ENCODE assay signal across 31 cellular contexts in genomic region chr12:95898081-95898480, GRCh38. TPM values are rescaled to one million over a fixed set of nuclear protein-coding genes. Genes with fewer than 3 reads are reported as not detected.
"Had no signal": no experiment of that assay in that cellular context is flagged by ENCODE, and none has a peak within 500 bp of the region (broad histone marks: within the 10 kb centered on the region; RNA-seq: fewer than 3 reads in every experiment).

No MANE protein-coding gene starts in this region.

- H3K36me3 ChIP-seq: esophagus squamous epithelium, gastrocnemius medialis, heart right ventricle, left lung, lower lobe of right lung had no signal

- H3K4me3 ChIP-seq: coronary artery, esophagus squamous epithelium, gastrocnemius medialis, heart right ventricle, left lung, lower lobe of right lung had no signal

- H3K27me3 ChIP-seq: gastrocnemius medialis, left lung had no signal

- DNase-seq: effector CD8-positive, alpha-beta T cell; effector memory CD8-positive, alpha-beta T cell; endodermal cell; erythroblast; esophagus squamous epithelium; foreskin fibroblast; foreskin melanocyte; gastrocnemius medialis; glutamatergic neuron; head of caudate nucleus; heart right ventricle; hippocampal formation; left cardiac atrium; left lung; left ventricle myocardium superior; lower lobe of right lung; mesendoderm; midbrain had no signal

- ATAC-seq: effector memory CD8-positive, alpha-beta T cell; esophagus mucosa; gastrocnemius medialis; heart right ventricle; left cardiac atrium; left lung; left ventricle myocardium superior; lower lobe of right lung had no signal

- FAIRE-seq: colon, endometrium, islet of Langerhans, keratinocyte had no signal

- H3K27ac ChIP-seq: coronary artery, epithelial cell of prostate, esophagus squamous epithelium, gastrocnemius medialis, heart right ventricle, left lung, lower lobe of right lung had no signal

- H3K4me1 ChIP-seq: esophagus squamous epithelium, gastrocnemius medialis, heart right ventricle, left lung, lower lobe of right lung had no signal

- H3K9me3 ChIP-seq: gastrocnemius medialis had no signal

RNA-seq across cellular contexts. Expression of gene CCDC38, which starts 44.3 kb away (rescaled TPM):
- total RNA-seq: dermis microvascular lymphatic vessel endothelial cell, esophagus mucosa, gastrocnemius medialis, glomerular endothelial cell, kidney epithelial cell, lung microvascular endothelial cell, mononuclear cell, mucosa of gallbladder had no signal

RNA-seq across cellular contexts. Expression of gene AMDHD1, which starts 45.0 kb away (rescaled TPM):
- total RNA-seq: glomerular endothelial cell, lung microvascular endothelial cell had no signal
